In genomic region chr1:100428160-100428559, GRCh38 we compare ENCODE assay signal across 23 cellular contexts.
DNase-seq lines count a peak whose midpoint lies in the region; ATAC-seq and TF ChIP-seq lines count a peak whose summit lies in the region.
"Had no signal": no experiment of that assay in that cellular context is flagged by ENCODE, and none has a peak within 500 bp of the region (broad histone marks: within the 10 kb centered on the region; RNA-seq: fewer than 3 reads in every experiment).

No MANE protein-coding gene starts in this region.

- H3K27me3 ChIP-seq in CD8-positive, alpha-beta T cell (ENCODE audit: insufficient read depth, low read length) = no peaks in the 10 kb centered on the region
- H3K27me3 ChIP-seq: body of pancreas, foreskin keratinocyte, neutrophil, suprapubic skin had no signal

- peaks cover 59% of the 10 kb centered on the region for H3K36me3 Mint-ChIP-seq in activated CD8-positive, alpha-beta memory T cell treated with anti-CD3 and anti-CD28 coated beads, Interleukin-2, amount 10 ng/mL, durations not matched to agents 7 days and 5 days
- peaks cover 66% of the 10 kb centered on the region for H3K36me3 Mint-ChIP-seq in CD8-positive, alpha-beta T cell
- H3K36me3 Mint-ChIP-seq in activated CD4-positive, alpha-beta memory T cell treated with anti-CD3 and anti-CD28 coated beads for 36 hours = peaks cover 37% of the 10 kb centered on the region

- H3K9me3 Mint-ChIP-seq in activated CD8-positive, alpha-beta memory T cell treated with anti-CD3 and anti-CD28 coated beads, Interleukin-2, amount 10 ng/mL, durations not matched to agents 7 days and 5 days (ENCODE audit: low read depth) = no peaks in the 10 kb centered on the region
- no peaks in the 10 kb centered on the region for H3K9me3 Mint-ChIP-seq in CD8-positive, alpha-beta T cell
- no peaks in the 10 kb centered on the region for H3K9me3 Mint-ChIP-seq in activated CD4-positive, alpha-beta memory T cell treated with anti-CD3 and anti-CD28 coated beads for 36 hours

- peak overlapping the region; percentile 63 for H3K27ac Mint-ChIP-seq in activated CD8-positive, alpha-beta memory T cell treated with anti-CD3 and anti-CD28 coated beads, Interleukin-2, amount 10 ng/mL, durations not matched to agents 7 days and 5 days
- peak overlapping the region; percentile 24 for H3K27ac Mint-ChIP-seq in CD8-positive, alpha-beta T cell
- H3K27ac Mint-ChIP-seq in activated CD4-positive, alpha-beta memory T cell treated with anti-CD3 and anti-CD28 coated beads for 36 hours = peak overlapping the region; percentile 90

- no peaks in the 10 kb centered on the region for H3K9me3 ChIP-seq in CD8-positive, alpha-beta T cell (ENCODE audit: low read length)
- H3K9me3 ChIP-seq: body of pancreas, neutrophil, prostate gland, suprapubic skin had no signal

- peaks cover 60% of the 10 kb centered on the region for H3K4me1 Mint-ChIP-seq in activated CD8-positive, alpha-beta memory T cell treated with anti-CD3 and anti-CD28 coated beads, Interleukin-2, amount 10 ng/mL, durations not matched to agents 7 days and 5 days
- peaks cover 64% of the 10 kb centered on the region for H3K4me1 Mint-ChIP-seq in CD8-positive, alpha-beta T cell (ENCODE audit: low read depth)
- H3K4me1 Mint-ChIP-seq in activated CD4-positive, alpha-beta memory T cell treated with anti-CD3 and anti-CD28 coated beads for 36 hours (ENCODE audit: low read depth) = peaks cover 72% of the 10 kb centered on the region

- POLR2A ChIA-PET in CD8-positive, alpha-beta T cell (lab: Charles Lee) = interaction anchor here (1.8 kb wide), 1 partner anchor 12 kb away, joined by 5 read pairs; no protein-coding TSS in a partner anchor
- POLR2A ChIA-PET in activated CD4-positive, alpha-beta memory T cell treated with anti-CD3 and anti-CD28 coated beads for 36 hours (lab: Charles Lee) = interaction anchor here (1.0 kb wide), 1 partner anchor 51 kb away, joined by 3 read pairs; no protein-coding TSS in a partner anchor

- no peak overlapping the region for H3K4me3 Mint-ChIP-seq in activated CD8-positive, alpha-beta memory T cell treated with anti-CD3 and anti-CD28 coated beads, Interleukin-2, amount 10 ng/mL, durations not matched to agents 7 days and 5 days
- H3K4me3 Mint-ChIP-seq in CD8-positive, alpha-beta T cell = no peak overlapping the region
- no peak overlapping the region for H3K4me3 Mint-ChIP-seq in activated CD4-positive, alpha-beta memory T cell treated with anti-CD3 and anti-CD28 coated beads for 36 hours

- CTCF ChIA-PET in activated CD8-positive, alpha-beta memory T cell treated with anti-CD3 and anti-CD28 coated beads, Interleukin-2, amount 10 ng/mL, durations not matched to agents 7 days and 5 days (lab: Charles Lee) = no interaction called here
- CTCF ChIA-PET in CD8-positive, alpha-beta T cell (lab: Charles Lee) = interaction anchor here (0.6 to 1.4 kb wide), 2 partner anchors 11 to 46 kb away, joined by 3 to 4 read pairs; no protein-coding TSS in a partner anchor
- CTCF ChIA-PET in activated CD4-positive, alpha-beta memory T cell treated with anti-CD3 and anti-CD28 coated beads for 36 hours (lab: Charles Lee) = interaction anchor here (0.6 kb wide), 1 partner anchor 19 kb away, joined by 3 read pairs; no protein-coding TSS in a partner anchor

- peaks cover 19% of the 10 kb centered on the region for H3K4me1 ChIP-seq in CD8-positive, alpha-beta T cell (ENCODE audit: insufficient read depth, low read length)
- H3K4me1 ChIP-seq: body of pancreas, foreskin keratinocyte, prostate gland, suprapubic skin had no signal

- TF ChIP-seq CTCF in CD8-positive, alpha-beta T cell (IDR thresholded peaks at IDR 0.05) = no peak

- intact Hi-C loops in CD8-positive, alpha-beta T cell (cut with DNase I, micrococcal nuclease) = no loop called here
- intact Hi-C loops in activated CD4-positive, alpha-beta memory T cell treated with anti-CD3 and anti-CD28 coated beads for 36 hours (cut with micrococcal nuclease) = loop anchor here (1.0 to 2.0 kb wide), 4 partner anchors 12 to 76 kb away; partner anchors contain the start of gene CDC14A

- ATAC-seq in activated CD8-positive, alpha-beta memory T cell treated with anti-CD3 and anti-CD28 coated beads, Interleukin-2, amount 10 ng/mL, durations not matched to agents 7 days and 5 days = peak; percentile 57
- ATAC-seq in CD8-positive, alpha-beta T cell = peak; percentile 27
- ATAC-seq: body of pancreas, foreskin keratinocyte, K562, left lobe of liver had no signal

- no peak overlapping the region for H3K27ac ChIP-seq in CD8-positive, alpha-beta T cell (ENCODE audit: low read depth, low read length)
- H3K27ac ChIP-seq: body of pancreas, foreskin keratinocyte, neutrophil, PC-9, prostate gland, suprapubic skin had no signal

- no peak overlapping the region for H3K4me3 ChIP-seq in CD8-positive, alpha-beta T cell (ENCODE audit: low read depth, low read length)
- H3K4me3 ChIP-seq: body of pancreas, K562, PC-9, prostate gland, suprapubic skin had no signal

- no peaks in the 10 kb centered on the region for H3K27me3 Mint-ChIP-seq in activated CD8-positive, alpha-beta memory T cell treated with anti-CD3 and anti-CD28 coated beads, Interleukin-2, amount 10 ng/mL, durations not matched to agents 7 days and 5 days
- no peaks in the 10 kb centered on the region for H3K27me3 Mint-ChIP-seq in CD8-positive, alpha-beta T cell (ENCODE audit: low read depth)
- H3K27me3 Mint-ChIP-seq in activated CD4-positive, alpha-beta memory T cell treated with anti-CD3 and anti-CD28 coated beads for 36 hours = no peaks in the 10 kb centered on the region

- no peaks in the 10 kb centered on the region for H3K36me3 ChIP-seq in CD8-positive, alpha-beta T cell (ENCODE audit: insufficient read depth, low read length)
- H3K36me3 ChIP-seq: prostate gland, suprapubic skin had no signal

- DNase-seq in activated CD8-positive, alpha-beta memory T cell treated with anti-CD3 and anti-CD28 coated beads, Interleukin-2, amount 10 ng/mL, durations not matched to agents 7 days and 5 days = no peak
- DNase-seq in activated CD8-positive, alpha-beta memory T cell treated with anti-CD3 and anti-CD28 coated beads for 24 hours = no peak
- DNase-seq in CD8-positive, alpha-beta T cell = no peak
- DNase-seq in activated CD4-positive, alpha-beta memory T cell treated with anti-CD3 and anti-CD28 coated beads for 36 hours = no peak
- DNase-seq in medulla oblongata (ENCODE audit: extremely low spot score) = peak; percentile 11
- DNase-seq in NCI-H1436 (lab: John Stamatoyannopoulos, UW) = no peak
- no peak for DNase-seq in SW480 (ENCODE audit: low spot score)
- DNase-seq: ACHN; activated CD4-positive, alpha-beta T cell treated with anti-CD3 and anti-CD28 coated beads for 1 hour; body of pancreas; Calu3; foreskin keratinocyte; GOT3; mesendoderm; NCI-H510A; NK-92 treated with Interleukin-12 subunit alpha and Interleukin-12 subunit beta, amount 100 ng/mL, for 24 hours; PC-9; SHP77 treated with DMSO at 0.1 percent for 48 hours had no signal

Comparison
In these comparisons a context has a peak if more than half of its experiments do, and no peak if none do; other contexts are left out.
1. H3K27ac Mint-ChIP-seq: peak in every context shown above with its lines; median percentile 90 in activated CD4-positive, alpha-beta memory T cell treated with anti-CD3 and anti-CD28 coated beads for 36 hours; 63 in activated CD8-positive, alpha-beta memory T cell treated with anti-CD3 and anti-CD28 coated beads, Interleukin-2, amount 10 ng/mL, durations not matched to agents 7 days and 5 days; 24 in CD8-positive, alpha-beta T cell.